ENCODE assay signal across 8 cellular contexts in the genomic region with DNA sequence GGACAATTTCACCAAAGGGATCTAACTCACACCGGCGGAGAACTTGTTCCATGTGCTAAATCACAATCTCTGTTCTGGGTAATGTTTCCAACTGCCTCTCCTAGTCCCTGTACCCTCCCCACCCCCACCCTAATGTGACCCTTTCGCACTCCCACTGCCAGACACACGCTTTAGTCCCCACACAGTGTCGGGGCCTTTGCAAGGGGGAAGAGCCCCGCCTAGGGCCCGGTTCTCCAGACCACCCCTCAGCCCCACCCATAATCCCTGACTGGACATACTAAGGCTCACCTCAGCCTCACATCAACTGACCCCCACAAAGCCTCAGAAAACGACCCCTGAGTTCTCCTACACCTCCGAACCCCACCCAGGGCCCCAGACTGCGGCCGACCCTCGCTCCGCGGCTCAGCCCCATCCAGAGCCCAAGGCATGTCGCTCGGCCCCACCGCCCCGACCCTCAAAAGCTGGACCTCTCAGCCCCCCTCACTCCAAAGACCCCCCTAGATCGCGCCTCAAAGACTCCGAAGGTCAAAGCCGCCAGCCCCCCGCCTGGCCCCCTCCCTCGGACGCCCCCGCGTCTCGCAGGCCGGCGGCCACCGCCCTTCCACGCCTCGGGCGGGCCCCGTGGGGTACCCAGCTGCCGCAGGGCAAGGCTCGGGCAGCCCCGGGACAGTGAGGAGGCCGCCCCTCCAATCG.
DNase-seq lines count a peak whose midpoint lies in the region; ATAC-seq and TF ChIP-seq lines count a peak whose summit lies in the region.

No MANE protein-coding gene starts in this region.

- H3K27ac ChIP-seq in mesodermal cell (ENCODE audit: low read depth, low read length, severe bottlenecking) (peak overlapping the region; percentile 99), upper lobe of left lung (peak overlapping the region; percentile 90 to 98 (median 95))

- DNase-seq in ACHN (peak; percentile 18), ecto neural progenitor cell (ENCODE audit: low spot score) (peak; percentile 62), upper lobe of left lung (no peak), NCI-H345 (lab: John Stamatoyannopoulos, UW) (no peak)

- TF ChIP-seq CTCF in upper lobe of left lung (IDR thresholded peaks at IDR 0.05): no peak

- H3K36me3 ChIP-seq in mesodermal cell (ENCODE audit: control insufficient read depth, insufficient read depth, low read length) (peaks cover 17% of the 10 kb centered on the region), upper lobe of left lung (peaks cover 0 to 8% (median 0%) of the 10 kb centered on the region in 4 donors)

- H3K9me3 ChIP-seq in mesodermal cell (ENCODE audit: control insufficient read depth, low read length) (no peaks in the 10 kb centered on the region), upper lobe of left lung (no peaks in the 10 kb centered on the region)

- no peaks in the 10 kb centered on the region for H3K27me3 ChIP-seq in upper lobe of left lung

- in situ Hi-C loops in ACHN (cut with HindIII; ENCODE audit: low pct_ligation_motif_present, low pct_unique_long_range_greater_than_20kb, low sequenced_read_pairs): no loop called here

- H3K9me3 Mint-ChIP-seq in T-helper 1 cell treated with Interleukin-12 subunit alpha and Interleukin-12 subunit beta and Interleukin-4 antibody, amounts not matched to agents 30 μg/mL and 1 μg/mL, for 36 hours: no peaks in the 10 kb centered on the region

- H3K4me3 Mint-ChIP-seq in T-helper 1 cell treated with Interleukin-12 subunit alpha and Interleukin-12 subunit beta and Interleukin-4 antibody, amounts not matched to agents 30 μg/mL and 1 μg/mL, for 36 hours: peak overlapping the region; percentile 96

- H3K4me1 ChIP-seq in mesodermal cell (ENCODE audit: control insufficient read depth, insufficient read depth, low read length, poor library complexity, severe bottlenecking) (peaks cover 18% of the 10 kb centered on the region), upper lobe of left lung (peaks cover 21 to 46% (median 28%) of the 10 kb centered on the region in 4 donors)

- peaks cover 4% of the 10 kb centered on the region for H3K27me3 Mint-ChIP-seq in T-helper 1 cell treated with Interleukin-12 subunit alpha and Interleukin-12 subunit beta and Interleukin-4 antibody, amounts not matched to agents 30 μg/mL and 1 μg/mL, for 36 hours (ENCODE audit: low read depth)

- 0 to 1% methylated on average over 17 to 22 of the region's 40 CpGs for WGBS in mesodermal cell (ENCODE audit: insufficient coverage in 2 of 2), 2 experiments
- 0% methylated on average over 13 to 19 of the region's 40 CpGs for WGBS in upper lobe of left lung, 2 donors

- H3K4me1 Mint-ChIP-seq in T-helper 1 cell treated with Interleukin-12 subunit alpha and Interleukin-12 subunit beta and Interleukin-4 antibody, amounts not matched to agents 30 μg/mL and 1 μg/mL, for 36 hours (ENCODE audit: low read depth): peaks cover 19% of the 10 kb centered on the region

- peaks cover 6% of the 10 kb centered on the region for H3K36me3 Mint-ChIP-seq in T-helper 1 cell treated with Interleukin-12 subunit alpha and Interleukin-12 subunit beta and Interleukin-4 antibody, amounts not matched to agents 30 μg/mL and 1 μg/mL, for 36 hours (ENCODE audit: low read depth)

- H3K27ac Mint-ChIP-seq in T-helper 1 cell treated with Interleukin-12 subunit alpha and Interleukin-12 subunit beta and Interleukin-4 antibody, amounts not matched to agents 30 μg/mL and 1 μg/mL, for 36 hours: peak overlapping the region; percentile 96

- TF ChIP-seq EP300 in upper lobe of left lung (IDR thresholded peaks at IDR 0.05): no peak

- TF ChIP-seq POLR2A in GM18505 (IDR thresholded peaks at IDR 0.05; ENCODE audit: borderline replicate concordance, extremely low read depth, insufficient read depth, insufficient read length): no peak
- TF ChIP-seq POLR2A in upper lobe of left lung (IDR thresholded peaks at IDR 0.05): no peak

- peak; percentile 27 for ATAC-seq in GM18505 (IDR thresholded peaks at IDR 0.05; ENCODE audit: unreplicated experiment)
- ATAC-seq in HG03095 (IDR thresholded peaks at IDR 0.05; ENCODE audit: unreplicated experiment): peak; percentile 20
- ATAC-seq in upper lobe of left lung (ENCODE audit: low FRiP score in 2 of 2): peak in 1 of 2 donors; percentile 38

- H3K4me3 ChIP-seq in mesodermal cell (ENCODE audit: extremely low read depth, insufficient read depth, low read length, poor library complexity, severe bottlenecking) (peak overlapping the region; percentile 95), upper lobe of left lung (peak overlapping the region; percentile 89 to 97 (median 92))

Comparison
In these comparisons a context has a peak if more than half of its experiments do, and no peak if none do; other contexts are left out.
1. DNase-seq: peak in ACHN (single experiment) and ecto neural progenitor cell (single experiment); none in upper lobe of left lung (0 of 2) and NCI-H345 (single experiment).